2 cellular contexts compared by ENCODE assay signal in the genomic region with DNA sequence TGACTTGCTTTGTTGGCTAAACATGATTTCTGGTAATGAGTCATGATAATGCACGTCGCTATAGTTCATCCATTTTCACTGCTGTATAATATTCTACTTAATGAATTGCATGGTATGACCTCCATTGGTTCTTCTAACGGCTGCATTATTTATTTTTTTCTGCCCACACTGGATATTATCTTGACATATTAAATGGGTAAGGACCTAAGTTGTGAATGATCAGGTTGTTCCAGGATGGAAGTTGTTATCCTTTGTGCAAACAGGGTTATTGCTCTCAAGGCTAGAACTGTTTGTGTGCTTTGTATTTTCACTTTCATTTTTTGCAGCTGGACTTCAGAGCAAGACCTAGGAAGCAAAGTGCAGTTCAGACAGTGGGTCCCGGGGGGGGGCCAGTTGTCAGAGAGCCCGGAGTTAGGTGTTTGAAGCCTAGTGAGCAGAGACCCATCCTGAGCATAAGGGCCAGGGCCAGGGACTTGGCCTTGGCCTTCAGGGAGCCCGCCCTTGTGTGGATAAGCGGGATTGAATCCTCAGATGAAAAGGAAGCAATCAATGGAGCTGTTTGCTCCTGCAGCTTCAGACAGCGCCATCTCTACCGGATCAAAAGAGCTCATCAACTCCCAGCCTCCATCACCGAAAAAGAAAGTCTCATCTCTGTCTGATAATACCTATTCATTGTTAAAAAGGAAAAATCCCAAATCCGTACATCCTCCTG.
TF ChIP-seq lines count a peak whose summit lies in the region.

No MANE protein-coding gene starts in this region.

TF ChIP-seq in A549, 52 proteins besides CTCF, POLR2A, EP300 and RAD21:
- TF ChIP-seq FOSL2 (IDR thresholded peaks at IDR 0.05) (no peak), FOSL2 (CRISPR knock-in tag; IDR thresholded peaks at IDR 0.05) (peak; percentile 4; the same call in 1 of the 2 replicates), MAFK (IDR thresholded peaks at IDR 0.05; ENCODE audit: partially characterized antibody) (no peak)
TF ChIP-seq in A549: peak in this region for 1.

TF ChIP-seq in K562, 482 proteins besides CTCF, POLR2A, EP300 and RAD21:
- TF ChIP-seq ZNF324 (CRISPR knock-in tag; IDR thresholded peaks at IDR 0.05) = no peak
- peak; percentile 72 for TF ChIP-seq ZNF146 (CRISPR knock-in tag; IDR thresholded peaks at IDR 0.05; ENCODE audit: unreplicated experiment)
- TF ChIP-seq RBM25 (IDR thresholded peaks at IDR 0.05; ENCODE audit: low read depth, low read length, severe bottlenecking) = peak; percentile 64
- TF ChIP-seq, protein P1, sequence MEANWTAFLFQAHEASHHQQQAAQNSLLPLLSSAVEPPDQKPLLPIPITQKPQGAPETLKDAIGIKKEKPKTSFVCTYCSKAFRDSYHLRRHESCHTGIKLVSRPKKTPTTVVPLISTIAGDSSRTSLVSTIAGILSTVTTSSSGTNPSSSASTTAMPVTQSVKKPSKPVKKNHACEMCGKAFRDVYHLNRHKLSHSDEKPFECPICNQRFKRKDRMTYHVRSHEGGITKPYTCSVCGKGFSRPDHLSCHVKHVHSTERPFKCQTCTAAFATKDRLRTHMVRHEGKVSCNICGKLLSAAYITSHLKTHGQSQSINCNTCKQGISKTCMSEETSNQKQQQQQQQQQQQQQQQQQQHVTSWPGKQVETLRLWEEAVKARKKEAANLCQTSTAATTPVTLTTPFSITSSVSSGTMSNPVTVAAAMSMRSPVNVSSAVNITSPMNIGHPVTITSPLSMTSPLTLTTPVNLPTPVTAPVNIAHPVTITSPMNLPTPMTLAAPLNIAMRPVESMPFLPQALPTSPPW (CRISPR knock-in tag; IDR thresholded peaks at IDR 0.05) = no peak
- TF ChIP-seq BCL6 (CRISPR knock-in tag; IDR thresholded peaks at IDR 0.05) = no peak
- no peak for TF ChIP-seq SREBF1 (IDR thresholded peaks at IDR 0.05; ENCODE audit: borderline replicate concordance, low read depth, low read length)
- TF ChIP-seq CHD4 (IDR thresholded peaks at IDR 0.05; ENCODE audit: insufficient read depth, insufficient replicate concordance, low read depth, low read length, poor library complexity, severe bottlenecking) = no peak
TF ChIP-seq in K562: peak in this region for 2.
